In the genomic region with DNA sequence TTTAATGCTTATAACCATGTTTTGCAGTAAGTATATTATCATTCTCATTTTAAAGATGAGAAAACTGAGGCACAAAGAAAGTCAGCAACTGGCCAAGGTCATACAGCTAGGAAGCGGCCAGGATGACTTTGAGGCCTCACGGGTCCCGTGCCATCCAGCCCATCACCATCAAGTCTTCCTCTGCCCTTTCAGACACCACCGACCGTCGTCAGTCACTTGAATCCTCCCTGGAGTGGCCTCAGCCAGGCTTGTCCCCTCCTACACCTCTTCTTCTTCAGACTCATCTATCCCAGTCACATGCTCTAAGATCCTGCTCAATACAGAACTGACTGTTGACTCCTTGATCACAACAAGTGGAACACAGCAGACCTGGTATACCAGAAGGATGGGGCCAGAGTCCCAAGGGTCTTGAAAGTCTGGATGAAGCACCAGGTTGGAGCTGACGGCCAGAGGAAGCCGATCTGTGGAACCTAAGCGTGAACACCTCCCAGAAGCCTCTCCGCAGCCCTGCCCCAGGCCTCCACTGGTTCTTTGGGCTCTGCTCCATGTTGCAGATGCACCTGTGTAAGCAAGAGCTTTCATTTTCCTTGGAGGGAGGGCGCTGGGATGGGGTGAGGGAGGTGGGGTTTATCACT, we compare ENCODE assay signal across 31 cellular contexts. TPM values are rescaled to one million over a fixed set of nuclear protein-coding genes. Genes with fewer than 3 reads are reported as not detected.
DNase-seq lines count a peak whose midpoint lies in the region; ATAC-seq, FAIRE-seq and TF ChIP-seq lines count a peak whose summit lies in the region.
"Had no signal": no experiment of that assay in that cellular context is flagged by ENCODE, and none has a peak within 500 bp of the region (broad histone marks: within the 10 kb centered on the region; RNA-seq: fewer than 3 reads in every experiment).

No MANE protein-coding gene starts in this region.

- no peak for TF ChIP-seq EP300 in transverse colon (IDR thresholded peaks at IDR 0.05; ENCODE audit: low read depth)

- H3K36me3 ChIP-seq in testis (ENCODE audit: low read depth, missing control alignments): no peaks in the 10 kb centered on the region
- H3K36me3 ChIP-seq in transverse colon: no peaks in the 10 kb centered on the region
- H3K36me3 ChIP-seq: HAP-1, right lobe of liver, thyroid gland had no signal

- ATAC-seq in HG03139 (IDR thresholded peaks at IDR 0.05; ENCODE audit: unreplicated experiment): no peak
- ATAC-seq: right lobe of liver; stimulated activated naive CD8-positive, alpha-beta T cell treated with anti-CD3 and anti-CD28 coated beads, Interleukin-15, Interleukin-2, amounts not matched to agents 100 U/mL and 50 U/mL, for 24 hours had no signal

- WGBS in testis, 2 donors: 95 to 98% methylated on average over 9 to 11 of the region's 11 CpGs
- WGBS in transverse colon (ENCODE audit: low coverage in 1 of 2), 2 donors: 86 to 92% methylated on average over 8 to 11 of the region's 11 CpGs

- no peak overlapping the region for H3K4me3 ChIP-seq in testis
- no peak overlapping the region for H3K4me3 ChIP-seq in transverse colon
- H3K4me3 ChIP-seq: dorsolateral prefrontal cortex, HAP-1, lung, MG63, PC-9, right lobe of liver, thyroid gland had no signal

- in situ Hi-C loops in transverse colon (cut with MboI; ENCODE audit: low pct_ligation_motif_present in 1 of 4, low pct_unique_long_range_greater_than_20kb in 1 of 4, low sequenced_read_pairs in 3 of 4): no loop called here

- H3K27me3 ChIP-seq in testis (no peaks in the 10 kb centered on the region), transverse colon (no peaks in the 10 kb centered on the region)
- H3K27me3 ChIP-seq: dorsolateral prefrontal cortex, MG63, right lobe of liver, thyroid gland had no signal

- TF ChIP-seq POLR2A in testis (IDR thresholded peaks at IDR 0.05) (no peak), transverse colon (IDR thresholded peaks at IDR 0.05) (no peak)

- intact Hi-C loops in testis (cut with DNase I; ENCODE audit: low total_unique reads) (no loop called here), transverse colon (cut with DNase I; ENCODE audit: low total_unique reads) (no loop called here)

- DNase-seq in HTR-8/SVneo (ENCODE audit: insufficient read length, low spot score) (no peak), mesenteric fat pad (ENCODE audit: low spot score) (peak; percentile 81), testis (peak; percentile 9), transverse colon (no peak)
- peak; percentile 18 for DNase-seq in activated CD8-positive, alpha-beta memory T cell treated with anti-CD3 and anti-CD28 coated beads, Interleukin-2, amount 50 U/mL, for 48 hours
- DNase-seq in stimulated activated CD4-positive, alpha-beta T cell treated with anti-CD3 and anti-CD28 coated beads, Interleukin-1b, Interleukin-23, amount 100 ng/mL, for 48 hours: no peak
- DNase-seq: activated naive CD8-positive, alpha-beta T cell treated with anti-CD3 and anti-CD28 coated beads, Interleukin-2, amount 10 ng/mL, durations not matched to agents 7 days and 5 days; C1 segment of cervical spinal cord; central memory CD4-positive, alpha-beta T cell; DND-41; KG1; kidney glomerular epithelial cell; MG63; NCI-H1105 treated with DMSO at 0.1 percent for 48 hours; NCI-H1930; NCI-H524; NK-92 treated with Interleukin-12 subunit alpha and Interleukin-12 subunit beta, amount 100 ng/mL, for 24 hours; PC-9; stimulated activated CD4-positive, alpha-beta T cell treated with anti-CD3 and anti-CD28 coated beads, Interleukin-15, amount 100 ng/mL, for 24 hours; stimulated activated naive CD8-positive, alpha-beta T cell treated with anti-CD3 and anti-CD28 coated beads, Interleukin-15, Interleukin-2, amounts not matched to agents 100 U/mL and 50 U/mL, for 24 hours; SW 1271; T-helper 9 cell; thyroid gland had no signal

- H3K27ac ChIP-seq in testis: no peak overlapping the region
- H3K27ac ChIP-seq in transverse colon: no peak overlapping the region
- H3K27ac ChIP-seq: dorsolateral prefrontal cortex, PC-9, right lobe of liver, thyroid gland, VCaP had no signal

- H3K4me1 ChIP-seq in testis (no peaks in the 10 kb centered on the region), transverse colon (no peaks in the 10 kb centered on the region)
- H3K4me1 ChIP-seq: HAP-1, right lobe of liver, thyroid gland had no signal

- TF ChIP-seq CTCF in testis (IDR thresholded peaks at IDR 0.05) (no peak), transverse colon (IDR thresholded peaks at IDR 0.05) (no peak)

- H3K9me3 ChIP-seq in testis (no peaks in the 10 kb centered on the region), transverse colon (no peaks in the 10 kb centered on the region)
- H3K9me3 ChIP-seq: HAP-1, MG63, right lobe of liver, thyroid gland had no signal

- peak; percentile 9 for FAIRE-seq in HTR-8/SVneo (lab: Jason Lieb, UNC)
- FAIRE-seq: GM18507 had no signal

RNA-seq across cellular contexts. Expression of a gene that starts 22.1 kb away (rescaled TPM):
- 4.5 TPM for total RNA-seq in mesenteric fat pad
- total RNA-seq in testis: 1 to 10 TPM; 4.3 to 5.6 TPM
- 6.6 TPM for polyA plus RNA-seq in testis (ENCODE audit: insufficient read depth, low read depth, low replicate concordance)
- 1 to 10 TPM in 2 of 4 donors, under 1 TPM in 2; 0.37 to 3.2 (median 1.1) TPM for total RNA-seq in transverse colon
- polyA plus RNA-seq: neural cell had no signal

Comparison
In these comparisons a context has a peak if more than half of its experiments do, and no peak if none do; other contexts are left out.
1. DNase-seq: peak in activated CD8-positive, alpha-beta memory T cell treated with anti-CD3 and anti-CD28 coated beads, Interleukin-2, amount 50 U/mL, for 48 hours (single experiment), mesenteric fat pad (single experiment) and testis (single experiment); none in HTR-8/SVneo (single experiment), stimulated activated CD4-positive, alpha-beta T cell treated with anti-CD3 and anti-CD28 coated beads, Interleukin-1b, Interleukin-23, amount 100 ng/mL, for 48 hours (single experiment) and transverse colon (single experiment).